ENCODE assay signal across 31 cellular contexts in genomic region chr13:47289578-47289977, GRCh38.
DNase-seq lines count a peak whose midpoint lies in the region; ATAC-seq and TF ChIP-seq lines count a peak whose summit lies in the region.
"Had no signal": no experiment of that assay in that cellular context is flagged by ENCODE, and none has a peak within 500 bp of the region (broad histone marks: within the 10 kb centered on the region; RNA-seq: fewer than 3 reads in every experiment).

No MANE protein-coding gene starts in this region.

- no peaks in the 10 kb centered on the region for H3K4me1 ChIP-seq in foreskin keratinocyte
- H3K4me1 ChIP-seq: BLaER1, breast epithelium, Caco-2, left ventricle myocardium inferior, upper lobe of left lung had no signal

- ATAC-seq in foreskin keratinocyte, result peak; percentile 78
- ATAC-seq: activated CD8-positive, alpha-beta T cell treated with anti-CD3 and anti-CD28 coated beads, Interleukin-2, amount 10 ng/mL, durations not matched to agents 7 days and 5 days; activated naive CD4-positive, alpha-beta T cell treated with anti-CD3 and anti-CD28 coated beads, Interleukin-2, amount 50 U/mL, for 72 hours; stimulated activated naive B cell treated with anti-CD40 and anti-IgM and Interleukin-4, amounts not matched to agents 10 μg/mL and 1 μg/mL and 100 μg/mL, for 72 hours had no signal

- POLR2A ChIA-PET in RWPE1 (lab: Yijun Ruan, JAX; ENCODE audit: low non-redundant PET), result no interaction called here

- peak; percentile 30 for DNase-seq in ELR (ENCODE audit: low read depth)
- DNase-seq in RWPE1 (ENCODE audit: low spot score), result peak; percentile 34
- DNase-seq in foreskin keratinocyte, result peak; percentile 32 to 66
- DNase-seq in retinal pigment epithelial cell (ENCODE audit: low read depth), result peak; percentile 69
- DNase-seq in NCI-H1417 (lab: John Stamatoyannopoulos, UW), result no peak
- DNase-seq in putamen (ENCODE audit: low spot score), result no peak
- no peak for DNase-seq in retina
- DNase-seq: activated CD4-positive, alpha-beta T cell treated with anti-CD3 and anti-CD28 coated beads for 4 hours; activated CD8-positive, alpha-beta T cell treated with anti-CD3 and anti-CD28 coated beads, Interleukin-2, amount 10 ng/mL, durations not matched to agents 7 days and 5 days; amygdala; DMS79 treated with DMSO at 0.1 percent for 48 hours; GOT3; HFFc6; left ventricle myocardium inferior; MM.1S; NCI-H1105 treated with DMSO at 0.1 percent for 48 hours; NCI-H2029; NCI-H524 treated with DMSO at 0.1 percent for 48 hours; NK-92 treated with Interleukin-12 subunit alpha and Interleukin-12 subunit beta, amount 100 ng/mL, for 24 hours; posterior cingulate gyrus; SHP77; stimulated activated naive B cell treated with anti-CD40 and anti-IgM and Interleukin-4, amounts not matched to agents 10 μg/mL and 1 μg/mL and 100 μg/mL, for 72 hours; substantia nigra; SW 1271; T-helper 9 cell; upper lobe of left lung; WERI-Rb-1 had no signal

- CTCF ChIA-PET in RWPE1 (lab: Yijun Ruan, JAX), result interaction anchor here (0.6 kb wide), 1 partner anchor 525 kb away, joined by 5 read pairs; no protein-coding TSS in a partner anchor

- no peak overlapping the region for H3K4me3 ChIP-seq in retinal pigment epithelial cell (ENCODE audit: low read length)
- H3K4me3 ChIP-seq: BLaER1, breast epithelium, left ventricle myocardium inferior, upper lobe of left lung had no signal

- TF ChIP-seq CTCF in RWPE1 (conservative IDR thresholded peaks at IDR 0.05; ENCODE audit: low read depth), result no peak
- no peak for TF ChIP-seq CTCF in foreskin keratinocyte (conservative IDR thresholded peaks at IDR 0.05)
- no peak for TF ChIP-seq CTCF in retinal pigment epithelial cell (conservative IDR thresholded peaks at IDR 0.05; ENCODE audit: low read depth, low read length)

- H3K27me3 ChIP-seq in foreskin keratinocyte, result peaks cover 3% of the 10 kb centered on the region
- H3K27me3 ChIP-seq: BLaER1, breast epithelium, upper lobe of left lung had no signal

- H3K27ac ChIP-seq in RWPE1 (no peak overlapping the region), foreskin keratinocyte (no peak overlapping the region)
- H3K27ac ChIP-seq: BLaER1, breast epithelium, left ventricle myocardium inferior, upper lobe of left lung, WERI-Rb-1 had no signal

Comparison
In these comparisons a context has a peak if more than half of its experiments do, and no peak if none do; other contexts are left out.
1. DNase-seq: peak in ELR (single experiment), RWPE1 (single experiment), foreskin keratinocyte (2 of 2) and retinal pigment epithelial cell (single experiment); none in NCI-H1417 (0 of 3), putamen (single experiment) and retina (single experiment).